ENCODE assay signal across 36 cellular contexts in the genomic region with DNA sequence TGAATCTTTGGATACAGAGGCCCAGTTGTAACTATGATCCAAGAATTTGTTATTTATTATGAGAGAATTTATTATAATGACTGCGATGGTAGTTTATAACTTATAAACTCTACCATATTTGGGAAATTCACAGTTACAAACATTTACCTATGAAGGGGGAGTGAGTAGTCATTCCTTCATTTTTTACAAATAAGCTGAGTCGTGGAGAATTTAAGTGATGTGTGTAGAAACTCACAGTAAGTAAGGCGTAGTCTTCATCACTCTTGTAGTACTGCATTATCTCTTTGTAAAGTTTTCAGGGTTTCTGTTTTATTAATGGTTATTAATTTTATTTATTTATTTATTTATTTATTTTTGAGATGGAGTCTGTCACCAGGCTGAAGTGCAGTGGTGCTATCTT.
"Had no signal": no experiment of that assay in that cellular context is flagged by ENCODE, and none has a peak within 500 bp of the region (broad histone marks: within the 10 kb centered on the region; RNA-seq: fewer than 3 reads in every experiment).

No MANE protein-coding gene starts in this region.

- ATAC-seq: activated CD8-positive, alpha-beta T cell treated with anti-CD3 and anti-CD28 coated beads for 36 hours; activated naive CD4-positive, alpha-beta T cell treated with anti-CD3 and anti-CD28 coated beads, Interleukin-2, amount 50 U/mL, for 72 hours; activated T-cell treated with anti-CD3 and anti-CD28 coated beads, Interleukin-2, amount 50 U/mL, for 4 hours; activated T-cell treated with anti-CD3 and anti-CD28 coated beads, Interleukin-2, amount 50 U/mL, for 72 hours; activated T-helper 17 cell treated with anti-CD3 and anti-CD28 coated beads, Interleukin-2, amount 50 U/mL, for 72 hours; body of pancreas had no signal

- H3K4me3 Mint-ChIP-seq: activated B cell treated with CpG ODN at 0.5 μM for 24 hours; activated CD4-positive, alpha-beta memory T cell treated with anti-CD3 and anti-CD28 coated beads for 36 hours; activated CD4-positive, alpha-beta T cell treated with anti-CD3 and anti-CD28 coated beads, Interleukin-2, amount 10 ng/mL, durations not matched to agents 24 days and 14 days; activated CD8-positive, alpha-beta T cell treated with anti-CD3 and anti-CD28 coated beads for 36 hours; activated naive CD4-positive, alpha-beta T cell treated with anti-CD3 and anti-CD28 coated beads for 36 hours; activated naive CD8-positive, alpha-beta T cell treated with anti-CD3 and anti-CD28 coated beads for 36 hours; activated T-cell treated with anti-CD3 and anti-CD28 coated beads, Interleukin-2, amount 50 U/mL, for 4 hours; activated T-cell treated with anti-CD3 and anti-CD28 coated beads, Interleukin-2, amount 50 U/mL, for 72 hours; activated T-helper 1 cell treated with anti-CD3 and anti-CD28 coated beads, Interleukin-12 subunit alpha, Interleukin-12 subunit beta, Interleukin-2, Interleukin-4 antibody, amounts not matched to agents 30 ng/mL and 10 ng/mL and 1 ng/mL, durations not matched to agents 14 hours and 24 hours and 36 hours; activated T-helper 17 cell treated with anti-CD3 and anti-CD28 coated beads, Interleukin-2, amount 50 U/mL, for 72 hours; central memory CD8-positive, alpha-beta T cell; T-helper 1 cell treated with Interleukin-12 subunit alpha and Interleukin-12 subunit beta and Interleukin-4 antibody, amounts not matched to agents 30 μg/mL and 1 μg/mL, for 36 hours; T-helper 2 cell treated with Interferon-gamma antibody and Interleukin-4, amounts not matched to agents 5 μg/mL and 100 μg/mL, for 36 hours had no signal

- H3K36me3 ChIP-seq: adrenal gland, brain microvascular endothelial cell, breast epithelium had no signal

- H3K27ac Mint-ChIP-seq: activated B cell treated with CpG ODN at 0.5 μM for 24 hours; activated CD4-positive, alpha-beta memory T cell treated with anti-CD3 and anti-CD28 coated beads for 36 hours; activated CD4-positive, alpha-beta T cell treated with anti-CD3 and anti-CD28 coated beads, Interleukin-2, amount 10 ng/mL, durations not matched to agents 24 days and 14 days; activated CD8-positive, alpha-beta T cell treated with anti-CD3 and anti-CD28 coated beads for 36 hours; activated naive CD4-positive, alpha-beta T cell treated with anti-CD3 and anti-CD28 coated beads for 36 hours; activated naive CD4-positive, alpha-beta T cell treated with anti-CD3 and anti-CD28 coated beads, Interleukin-2, amount 50 U/mL, for 72 hours; activated naive CD8-positive, alpha-beta T cell treated with anti-CD3 and anti-CD28 coated beads for 36 hours; activated T-cell treated with anti-CD3 and anti-CD28 coated beads, Interleukin-2, amount 50 U/mL, for 72 hours; activated T-helper 1 cell treated with anti-CD3 and anti-CD28 coated beads, Interleukin-12 subunit alpha, Interleukin-12 subunit beta, Interleukin-2, Interleukin-4 antibody, amounts not matched to agents 30 ng/mL and 10 ng/mL and 1 ng/mL, durations not matched to agents 14 hours and 24 hours and 36 hours; activated T-helper 17 cell treated with anti-CD3 and anti-CD28 coated beads, Interleukin-2, amount 50 U/mL, for 72 hours; T-helper 1 cell treated with Interleukin-12 subunit alpha and Interleukin-12 subunit beta and Interleukin-4 antibody, amounts not matched to agents 30 μg/mL and 1 μg/mL, for 36 hours had no signal

- H3K9me3 Mint-ChIP-seq: activated B cell treated with CpG ODN at 0.5 μM for 24 hours; activated CD4-positive, alpha-beta memory T cell treated with anti-CD3 and anti-CD28 coated beads for 36 hours; activated naive CD4-positive, alpha-beta T cell treated with anti-CD3 and anti-CD28 coated beads for 36 hours; activated naive CD4-positive, alpha-beta T cell treated with anti-CD3 and anti-CD28 coated beads, Interleukin-2, amount 50 U/mL, for 72 hours; activated naive CD8-positive, alpha-beta T cell treated with anti-CD3 and anti-CD28 coated beads for 36 hours; activated T-cell treated with anti-CD3 and anti-CD28 coated beads, Interleukin-2, amount 50 U/mL, for 4 hours; activated T-cell treated with anti-CD3 and anti-CD28 coated beads, Interleukin-2, amount 50 U/mL, for 72 hours; activated T-helper 1 cell treated with anti-CD3 and anti-CD28 coated beads, Interleukin-12 subunit alpha, Interleukin-12 subunit beta, Interleukin-2, Interleukin-4 antibody, amounts not matched to agents 30 ng/mL and 10 ng/mL and 1 ng/mL, durations not matched to agents 14 hours and 24 hours and 36 hours; activated T-helper 17 cell treated with anti-CD3 and anti-CD28 coated beads, Interleukin-2, amount 50 U/mL, for 72 hours; central memory CD8-positive, alpha-beta T cell; T-helper 1 cell treated with Interleukin-12 subunit alpha and Interleukin-12 subunit beta and Interleukin-4 antibody, amounts not matched to agents 30 μg/mL and 1 μg/mL, for 36 hours; T-helper 2 cell treated with Interferon-gamma antibody and Interleukin-4, amounts not matched to agents 5 μg/mL and 100 μg/mL, for 36 hours had no signal

- H3K4me3 ChIP-seq: adrenal gland, body of pancreas, breast epithelium had no signal

- H3K27ac ChIP-seq: adrenal gland, body of pancreas, brain microvascular endothelial cell, breast epithelium, VCaP had no signal

- H3K27me3 Mint-ChIP-seq: activated B cell treated with CpG ODN at 0.5 μM for 24 hours; activated CD4-positive, alpha-beta memory T cell treated with anti-CD3 and anti-CD28 coated beads for 36 hours; activated CD4-positive, alpha-beta T cell treated with anti-CD3 and anti-CD28 coated beads, Interleukin-2, amount 10 ng/mL, durations not matched to agents 24 days and 14 days; activated CD8-positive, alpha-beta T cell treated with anti-CD3 and anti-CD28 coated beads for 36 hours; activated naive CD8-positive, alpha-beta T cell treated with anti-CD3 and anti-CD28 coated beads for 36 hours; activated T-helper 17 cell treated with anti-CD3 and anti-CD28 coated beads, Interleukin-2, amount 50 U/mL, for 72 hours; central memory CD8-positive, alpha-beta T cell had no signal

- H3K4me1 ChIP-seq: breast epithelium had no signal

- DNase-seq: activated B cell treated with CpG ODN at 0.5 μM for 24 hours; activated CD4-positive, alpha-beta memory T cell treated with anti-CD3 and anti-CD28 coated beads for 36 hours; activated CD4-positive, alpha-beta T cell treated with anti-CD3 and anti-CD28 coated beads for 4 hours; activated CD4-positive, alpha-beta T cell treated with anti-CD3 and anti-CD28 coated beads, Interleukin-2, amount 10 ng/mL, durations not matched to agents 24 days and 14 days; activated CD4-positive, alpha-beta T cell treated with anti-CD3 and anti-CD28 coated beads, Interleukin-2, amount 50 U/mL, for 1 hour; activated CD4-positive, alpha-beta T cell treated with anti-CD3 and anti-CD28 coated beads, Interleukin-2, amount 50 U/mL, for 4 hours; activated CD4-positive, CD25-positive, alpha-beta regulatory T cell treated with anti-CD3 and anti-CD28 coated beads, Interleukin-2, amount 50 U/mL, for 72 hours; activated CD8-positive, alpha-beta memory T cell treated with anti-CD3 and anti-CD28 coated beads, Interleukin-2, amount 50 U/mL, for 4 hours; activated CD8-positive, alpha-beta T cell treated with anti-CD3 and anti-CD28 coated beads for 36 hours; activated effector memory CD4-positive, alpha-beta T cell treated with anti-CD3 and anti-CD28 coated beads, Interleukin-2, amount 50 U/mL, for 16 hours; activated gamma-delta T cell treated with Interleukin-2 at 50 U/mL for 16 hours; activated naive CD4-positive, alpha-beta T cell; activated naive CD4-positive, alpha-beta T cell treated with anti-CD3 and anti-CD28 coated beads for 36 hours; activated naive CD4-positive, alpha-beta T cell treated with anti-CD3 and anti-CD28 coated beads, Interleukin-2, amount 50 U/mL, for 16 hours; activated naive CD8-positive, alpha-beta T cell treated with anti-CD3 and anti-CD28 coated beads for 36 hours; activated T-cell treated with anti-CD3 and anti-CD28 coated beads for 4 hours; activated T-cell treated with anti-CD3 and anti-CD28 coated beads, Interleukin-2, amount 50 U/mL, for 1 hour; activated T-cell treated with anti-CD3 and anti-CD28 coated beads, Interleukin-2, amount 50 U/mL, for 4 hours; activated T-cell treated with anti-CD3 and anti-CD28 coated beads, Interleukin-2, amount 50 U/mL, for 72 hours; adrenal gland; amniotic stem cell; aorta; body of pancreas; brain microvascular endothelial cell; caudate nucleus; cerebellar nuclear complex; T-helper 2 cell; T-helper 9 cell had no signal

- H3K9me3 ChIP-seq: adrenal gland, body of pancreas, breast epithelium had no signal

- H3K27me3 ChIP-seq: adrenal gland, body of pancreas, brain microvascular endothelial cell, breast epithelium had no signal
